Comparison of ENCODE assay signal across 8 cellular contexts in the genomic region with DNA sequence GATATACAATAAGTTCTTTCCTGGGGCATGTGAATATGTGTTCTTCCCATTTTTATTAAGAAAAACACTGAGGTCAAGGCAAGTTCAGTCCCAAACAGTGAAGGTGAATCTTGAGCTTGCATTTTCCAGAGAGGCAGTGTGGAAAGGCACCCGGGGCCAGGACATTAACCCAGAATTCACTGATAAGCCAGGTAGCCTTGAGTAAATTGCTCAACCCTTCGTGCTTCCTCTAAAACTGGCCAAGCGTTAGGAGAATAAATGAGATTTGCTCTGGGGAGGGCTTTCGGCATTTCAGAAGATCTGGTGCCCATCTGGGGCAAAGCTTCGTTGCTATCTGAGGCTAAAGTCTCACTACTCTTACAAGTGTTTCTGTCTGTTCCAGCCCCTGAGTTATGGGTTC. TPM values are rescaled to one million over a fixed set of nuclear protein-coding genes. Genes with fewer than 3 reads are reported as not detected.
"Had no signal": no experiment of that assay in that cellular context is flagged by ENCODE, and none has a peak within 500 bp of the region (broad histone marks: within the 10 kb centered on the region; RNA-seq: fewer than 3 reads in every experiment).

No MANE protein-coding gene starts in this region.

- H3K27ac ChIP-seq: HL-60, KMS-11 had no signal

- H3K27ac Mint-ChIP-seq: GM23338 had no signal

- H3K4me3 Mint-ChIP-seq: GM23338, H9, IgD-negative memory B cell had no signal

- H3K4me2 ChIP-seq: GM23338, KMS-11 had no signal

- ATAC-seq: GM23338, HepG2 had no signal

- DNase-seq: H9, HCEC 1CT, KBM-7 had no signal

- H3K9ac ChIP-seq: KMS-11 had no signal

- H2AFZ ChIP-seq: GM23338 had no signal

- H3K36me3 Mint-ChIP-seq: IgD-negative memory B cell had no signal

- H3K4me3 ChIP-seq: GM23338 had no signal

RNA-seq across cellular contexts. Expression of a gene that starts 57.1 kb away (rescaled TPM):
- polyA plus RNA-seq: IgD-negative memory B cell had no signal
